Comparison of ENCODE assay signal across 1 cellular context in the genomic region with DNA sequence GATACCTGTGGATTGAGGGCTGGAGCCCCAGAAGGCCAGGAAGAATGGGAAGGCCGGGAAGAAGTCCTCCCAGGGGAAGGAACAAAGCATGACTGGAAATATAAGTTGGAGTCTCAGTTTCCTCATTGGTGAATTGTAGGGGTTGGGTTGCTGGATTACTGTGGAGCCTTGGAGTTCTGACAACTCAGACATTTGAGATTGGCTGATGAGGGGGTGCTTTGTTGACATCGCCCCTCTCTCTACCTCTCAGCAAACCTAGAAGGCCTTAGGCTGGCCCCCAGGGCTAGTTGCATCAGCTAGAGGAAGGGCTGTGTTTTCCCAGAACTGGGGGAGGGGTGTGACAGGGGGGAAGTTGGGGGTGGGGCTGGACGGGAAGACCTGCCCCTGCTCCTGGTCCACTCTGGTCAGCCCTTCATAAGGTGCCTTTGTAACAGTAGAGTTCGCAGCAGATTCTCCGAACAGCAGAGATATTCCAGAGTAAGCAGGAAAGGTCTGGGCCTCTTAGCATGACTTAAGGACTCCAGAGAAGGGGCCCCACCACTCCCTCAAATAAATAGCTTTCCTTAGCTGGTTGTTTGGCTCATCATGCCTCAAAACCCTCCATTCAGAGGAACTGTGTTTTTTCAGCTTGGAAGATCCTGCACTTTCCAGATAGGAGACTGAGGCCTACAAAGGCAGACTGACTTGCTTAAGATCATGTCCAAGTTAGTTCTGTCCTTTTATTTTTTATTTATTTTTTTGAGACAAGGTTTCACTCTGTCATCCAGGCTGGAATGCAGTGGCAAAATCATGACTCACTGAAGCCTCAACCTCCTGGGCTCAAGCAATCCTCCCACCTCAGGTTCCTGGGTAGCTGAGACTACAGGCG.
TF ChIP-seq lines count a peak whose summit lies in the region.

No MANE protein-coding gene starts in this region.

TF ChIP-seq in HepG2, 621 proteins besides CTCF, POLR2A, EP300 and RAD21 (continued from another document and continues in another):
- TF ChIP-seq, protein P1, sequence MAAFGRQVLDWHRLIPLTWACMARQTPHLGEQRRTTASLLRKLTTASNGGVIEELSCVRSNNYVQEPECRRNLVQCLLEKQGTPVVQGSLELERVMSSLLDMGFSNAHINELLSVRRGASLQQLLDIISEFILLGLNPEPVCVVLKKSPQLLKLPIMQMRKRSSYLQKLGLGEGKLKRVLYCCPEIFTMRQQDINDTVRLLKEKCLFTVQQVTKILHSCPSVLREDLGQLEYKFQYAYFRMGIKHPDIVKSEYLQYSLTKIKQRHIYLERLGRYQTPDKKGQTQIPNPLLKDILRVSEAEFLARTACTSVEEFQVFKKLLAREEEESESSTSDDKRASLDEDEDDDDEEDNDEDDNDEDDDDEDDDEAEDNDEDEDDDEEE (CRISPR knock-in tag; IDR thresholded peaks at IDR 0.05), result no peak
- no peak for TF ChIP-seq MBD4 (IDR thresholded peaks at IDR 0.05; ENCODE audit: borderline replicate concordance, low read length)
- peak; percentile 34; the same call in 1 of the 2 replicates for TF ChIP-seq SALL1 (CRISPR knock-in tag; IDR thresholded peaks at IDR 0.05)
- no peak for TF ChIP-seq SRF (IDR thresholded peaks at IDR 0.05; ENCODE audit: low read depth, low read length)
- TF ChIP-seq SATB2 (CRISPR knock-in tag; IDR thresholded peaks at IDR 0.05), result no peak
- no peak for TF ChIP-seq ARNTL (CRISPR knock-in tag; IDR thresholded peaks at IDR 0.05)
- no peak for TF ChIP-seq ZNF766 (CRISPR knock-in tag; IDR thresholded peaks at IDR 0.05; ENCODE audit: borderline replicate concordance)
- TF ChIP-seq, protein P2, sequence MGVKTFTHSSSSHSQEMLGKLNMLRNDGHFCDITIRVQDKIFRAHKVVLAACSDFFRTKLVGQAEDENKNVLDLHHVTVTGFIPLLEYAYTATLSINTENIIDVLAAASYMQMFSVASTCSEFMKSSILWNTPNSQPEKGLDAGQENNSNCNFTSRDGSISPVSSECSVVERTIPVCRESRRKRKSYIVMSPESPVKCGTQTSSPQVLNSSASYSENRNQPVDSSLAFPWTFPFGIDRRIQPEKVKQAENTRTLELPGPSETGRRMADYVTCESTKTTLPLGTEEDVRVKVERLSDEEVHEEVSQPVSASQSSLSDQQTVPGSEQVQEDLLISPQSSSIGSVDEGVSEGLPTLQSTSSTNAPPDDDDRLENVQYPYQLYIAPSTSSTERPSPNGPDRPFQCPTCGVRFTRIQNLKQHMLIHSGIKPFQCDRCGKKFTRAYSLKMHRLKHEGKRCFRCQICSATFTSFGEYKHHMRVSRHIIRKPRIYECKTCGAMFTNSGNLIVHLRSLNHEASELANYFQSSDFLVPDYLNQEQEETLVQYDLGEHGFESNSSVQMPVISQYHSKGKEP (CRISPR knock-in tag; IDR thresholded peaks at IDR 0.05), result no peak
- no peak for TF ChIP-seq GPN1 (CRISPR knock-in tag; IDR thresholded peaks at IDR 0.05; ENCODE audit: borderline replicate concordance)
- TF ChIP-seq ZNF207 (IDR thresholded peaks at IDR 0.05; ENCODE audit: borderline replicate concordance), result no peak
- TF ChIP-seq, protein P3, sequence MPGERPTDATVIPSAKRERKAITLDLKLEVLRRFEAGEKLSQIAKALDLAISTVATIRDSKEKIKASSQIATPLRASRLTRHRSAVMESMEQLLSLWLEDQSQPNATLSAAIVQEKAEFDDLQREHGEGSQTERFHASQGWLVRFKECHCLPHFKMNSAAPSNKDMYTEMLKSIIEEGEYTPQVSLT (CRISPR knock-in tag; IDR thresholded peaks at IDR 0.05; ENCODE audit: borderline replicate concordance, low read depth), result no peak
- TF ChIP-seq, protein P4, sequence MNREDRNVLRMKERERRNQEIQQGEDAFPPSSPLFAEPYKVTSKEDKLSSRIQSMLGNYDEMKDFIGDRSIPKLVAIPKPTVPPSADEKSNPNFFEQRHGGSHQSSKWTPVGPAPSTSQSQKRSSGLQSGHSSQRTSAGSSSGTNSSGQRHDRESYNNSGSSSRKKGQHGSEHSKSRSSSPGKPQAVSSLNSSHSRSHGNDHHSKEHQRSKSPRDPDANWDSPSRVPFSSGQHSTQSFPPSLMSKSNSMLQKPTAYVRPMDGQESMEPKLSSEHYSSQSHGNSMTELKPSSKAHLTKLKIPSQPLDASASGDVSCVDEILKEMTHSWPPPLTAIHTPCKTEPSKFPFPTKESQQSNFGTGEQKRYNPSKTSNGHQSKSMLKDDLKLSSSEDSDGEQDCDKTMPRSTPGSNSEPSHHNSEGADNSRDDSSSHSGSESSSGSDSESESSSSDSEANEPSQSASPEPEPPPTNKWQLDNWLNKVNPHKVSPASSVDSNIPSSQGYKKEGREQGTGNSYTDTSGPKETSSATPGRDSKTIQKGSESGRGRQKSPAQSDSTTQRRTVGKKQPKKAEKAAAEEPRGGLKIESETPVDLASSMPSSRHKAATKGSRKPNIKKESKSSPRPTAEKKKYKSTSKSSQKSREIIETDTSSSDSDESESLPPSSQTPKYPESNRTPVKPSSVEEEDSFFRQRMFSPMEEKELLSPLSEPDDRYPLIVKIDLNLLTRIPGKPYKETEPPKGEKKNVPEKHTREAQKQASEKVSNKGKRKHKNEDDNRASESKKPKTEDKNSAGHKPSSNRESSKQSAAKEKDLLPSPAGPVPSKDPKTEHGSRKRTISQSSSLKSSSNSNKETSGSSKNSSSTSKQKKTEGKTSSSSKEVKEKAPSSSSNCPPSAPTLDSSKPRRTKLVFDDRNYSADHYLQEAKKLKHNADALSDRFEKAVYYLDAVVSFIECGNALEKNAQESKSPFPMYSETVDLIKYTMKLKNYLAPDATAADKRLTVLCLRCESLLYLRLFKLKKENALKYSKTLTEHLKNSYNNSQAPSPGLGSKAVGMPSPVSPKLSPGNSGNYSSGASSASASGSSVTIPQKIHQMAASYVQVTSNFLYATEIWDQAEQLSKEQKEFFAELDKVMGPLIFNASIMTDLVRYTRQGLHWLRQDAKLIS (CRISPR knock-in tag; IDR thresholded peaks at IDR 0.05), result no peak
- TF ChIP-seq FOXC1 (CRISPR knock-in tag; IDR thresholded peaks at IDR 0.05; ENCODE audit: borderline replicate concordance), result no peak
- TF ChIP-seq PTBP1 (IDR thresholded peaks at IDR 0.05; ENCODE audit: low read depth, low read length, poor library complexity, severe bottlenecking), result no peak
- TF ChIP-seq, protein P5, sequence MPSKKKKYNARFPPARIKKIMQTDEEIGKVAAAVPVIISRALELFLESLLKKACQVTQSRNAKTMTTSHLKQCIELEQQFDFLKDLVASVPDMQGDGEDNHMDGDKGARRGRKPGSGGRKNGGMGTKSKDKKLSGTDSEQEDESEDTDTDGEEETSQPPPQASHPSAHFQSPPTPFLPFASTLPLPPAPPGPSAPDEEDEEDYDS (CRISPR knock-in tag; IDR thresholded peaks at IDR 0.05), result peak; percentile 67; the same call in 1 of the 2 replicates
- TF ChIP-seq, protein P6, sequence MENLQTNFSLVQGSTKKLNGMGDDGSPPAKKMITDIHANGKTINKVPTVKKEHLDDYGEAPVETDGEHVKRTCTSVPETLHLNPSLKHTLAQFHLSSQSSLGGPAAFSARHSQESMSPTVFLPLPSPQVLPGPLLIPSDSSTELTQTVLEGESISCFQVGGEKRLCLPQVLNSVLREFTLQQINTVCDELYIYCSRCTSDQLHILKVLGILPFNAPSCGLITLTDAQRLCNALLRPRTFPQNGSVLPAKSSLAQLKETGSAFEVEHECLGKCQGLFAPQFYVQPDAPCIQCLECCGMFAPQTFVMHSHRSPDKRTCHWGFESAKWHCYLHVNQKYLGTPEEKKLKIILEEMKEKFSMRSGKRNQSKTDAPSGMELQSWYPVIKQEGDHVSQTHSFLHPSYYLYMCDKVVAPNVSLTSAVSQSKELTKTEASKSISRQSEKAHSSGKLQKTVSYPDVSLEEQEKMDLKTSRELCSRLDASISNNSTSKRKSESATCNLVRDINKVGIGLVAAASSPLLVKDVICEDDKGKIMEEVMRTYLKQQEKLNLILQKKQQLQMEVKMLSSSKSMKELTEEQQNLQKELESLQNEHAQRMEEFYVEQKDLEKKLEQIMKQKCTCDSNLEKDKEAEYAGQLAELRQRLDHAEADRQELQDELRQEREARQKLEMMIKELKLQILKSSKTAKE (CRISPR knock-in tag; IDR thresholded peaks at IDR 0.05; ENCODE audit: borderline replicate concordance), result no peak
- TF ChIP-seq, protein P7, sequence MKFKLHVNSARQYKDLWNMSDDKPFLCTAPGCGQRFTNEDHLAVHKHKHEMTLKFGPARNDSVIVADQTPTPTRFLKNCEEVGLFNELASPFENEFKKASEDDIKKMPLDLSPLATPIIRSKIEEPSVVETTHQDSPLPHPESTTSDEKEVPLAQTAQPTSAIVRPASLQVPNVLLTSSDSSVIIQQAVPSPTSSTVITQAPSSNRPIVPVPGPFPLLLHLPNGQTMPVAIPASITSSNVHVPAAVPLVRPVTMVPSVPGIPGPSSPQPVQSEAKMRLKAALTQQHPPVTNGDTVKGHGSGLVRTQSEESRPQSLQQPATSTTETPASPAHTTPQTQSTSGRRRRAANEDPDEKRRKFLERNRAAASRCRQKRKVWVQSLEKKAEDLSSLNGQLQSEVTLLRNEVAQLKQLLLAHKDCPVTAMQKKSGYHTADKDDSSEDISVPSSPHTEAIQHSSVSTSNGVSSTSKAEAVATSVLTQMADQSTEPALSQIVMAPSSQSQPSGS (CRISPR knock-in tag; IDR thresholded peaks at IDR 0.05), result no peak
- TF ChIP-seq ZSCAN31 (CRISPR knock-in tag; IDR thresholded peaks at IDR 0.05; ENCODE audit: low read depth), result no peak
- TF ChIP-seq, protein P8, sequence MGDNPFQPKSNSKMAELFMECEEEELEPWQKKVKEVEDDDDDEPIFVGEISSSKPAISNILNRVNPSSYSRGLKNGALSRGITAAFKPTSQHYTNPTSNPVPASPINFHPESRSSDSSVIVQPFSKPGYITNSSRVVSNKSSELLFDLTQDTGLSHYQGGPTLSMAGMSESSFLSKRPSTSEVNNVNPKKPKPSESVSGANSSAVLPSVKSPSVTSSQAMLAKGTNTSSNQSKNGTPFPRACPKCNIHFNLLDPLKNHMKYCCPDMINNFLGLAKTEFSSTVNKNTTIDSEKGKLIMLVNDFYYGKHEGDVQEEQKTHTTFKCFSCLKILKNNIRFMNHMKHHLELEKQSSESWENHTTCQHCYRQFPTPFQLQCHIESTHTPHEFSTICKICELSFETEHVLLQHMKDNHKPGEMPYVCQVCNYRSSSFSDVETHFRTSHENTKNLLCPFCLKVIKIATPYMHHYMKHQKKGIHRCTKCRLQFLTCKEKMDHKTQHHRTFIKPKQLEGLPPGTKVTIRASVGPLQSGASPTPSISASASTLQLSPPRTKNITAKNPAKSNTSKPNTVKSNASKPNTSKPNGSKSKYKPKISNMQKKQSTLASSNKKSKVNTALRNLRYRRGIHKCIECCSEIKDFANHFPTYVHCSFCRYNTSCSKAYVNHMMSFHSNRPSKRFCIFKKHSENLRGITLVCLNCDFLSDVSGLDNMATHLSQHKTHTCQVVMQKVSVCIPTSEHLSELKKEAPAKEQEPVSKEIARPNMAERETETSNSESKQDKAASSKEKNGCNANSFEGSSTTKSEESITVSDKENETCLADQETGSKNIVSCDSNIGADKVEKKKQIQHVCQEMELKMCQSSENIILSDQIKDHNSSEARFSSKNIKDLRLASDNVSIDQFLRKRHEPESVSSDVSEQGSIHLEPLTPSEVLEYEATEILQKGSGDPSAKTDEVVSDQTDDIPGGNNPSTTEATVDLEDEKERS (CRISPR knock-in tag; IDR thresholded peaks at IDR 0.05), result no peak
- TF ChIP-seq, protein P9, sequence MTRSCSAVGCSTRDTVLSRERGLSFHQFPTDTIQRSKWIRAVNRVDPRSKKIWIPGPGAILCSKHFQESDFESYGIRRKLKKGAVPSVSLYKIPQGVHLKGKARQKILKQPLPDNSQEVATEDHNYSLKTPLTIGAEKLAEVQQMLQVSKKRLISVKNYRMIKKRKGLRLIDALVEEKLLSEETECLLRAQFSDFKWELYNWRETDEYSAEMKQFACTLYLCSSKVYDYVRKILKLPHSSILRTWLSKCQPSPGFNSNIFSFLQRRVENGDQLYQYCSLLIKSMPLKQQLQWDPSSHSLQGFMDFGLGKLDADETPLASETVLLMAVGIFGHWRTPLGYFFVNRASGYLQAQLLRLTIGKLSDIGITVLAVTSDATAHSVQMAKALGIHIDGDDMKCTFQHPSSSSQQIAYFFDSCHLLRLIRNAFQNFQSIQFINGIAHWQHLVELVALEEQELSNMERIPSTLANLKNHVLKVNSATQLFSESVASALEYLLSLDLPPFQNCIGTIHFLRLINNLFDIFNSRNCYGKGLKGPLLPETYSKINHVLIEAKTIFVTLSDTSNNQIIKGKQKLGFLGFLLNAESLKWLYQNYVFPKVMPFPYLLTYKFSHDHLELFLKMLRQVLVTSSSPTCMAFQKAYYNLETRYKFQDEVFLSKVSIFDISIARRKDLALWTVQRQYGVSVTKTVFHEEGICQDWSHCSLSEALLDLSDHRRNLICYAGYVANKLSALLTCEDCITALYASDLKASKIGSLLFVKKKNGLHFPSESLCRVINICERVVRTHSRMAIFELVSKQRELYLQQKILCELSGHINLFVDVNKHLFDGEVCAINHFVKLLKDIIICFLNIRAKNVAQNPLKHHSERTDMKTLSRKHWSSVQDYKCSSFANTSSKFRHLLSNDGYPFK (CRISPR knock-in tag; IDR thresholded peaks at IDR 0.05; ENCODE audit: borderline replicate concordance), result no peak
- TF ChIP-seq EED (CRISPR knock-in tag; IDR thresholded peaks at IDR 0.05), result no peak
- TF ChIP-seq STAG1 (CRISPR knock-in tag; IDR thresholded peaks at IDR 0.05), result no peak
- TF ChIP-seq ZNF354B (CRISPR knock-in tag; IDR thresholded peaks at IDR 0.05), result no peak
- no peak for TF ChIP-seq SCMH1 (CRISPR knock-in tag; IDR thresholded peaks at IDR 0.05; ENCODE audit: borderline replicate concordance)
- TF ChIP-seq ZBTB7A (CRISPR knock-in tag; IDR thresholded peaks at IDR 0.05), result no peak
- no peak for TF ChIP-seq TCF12 (IDR thresholded peaks at IDR 0.05)
- no peak for TF ChIP-seq TCF12 (CRISPR knock-in tag; IDR thresholded peaks at IDR 0.05)
- 0 out of 2 replicates have a peak, but pooled peaks have one; percentile 36 for TF ChIP-seq ZNF709 (CRISPR knock-in tag; IDR thresholded peaks at IDR 0.05)
- TF ChIP-seq NFIB (CRISPR knock-in tag; IDR thresholded peaks at IDR 0.05; ENCODE audit: borderline replicate concordance), result no peak
- no peak for TF ChIP-seq SUZ12 (IDR thresholded peaks at IDR 0.05; ENCODE audit: low read depth, low read length)
